31 cellular contexts compared by ENCODE assay signal in genomic region chr20:50412069-50412468, GRCh38.
DNase-seq lines count a peak whose midpoint lies in the region; ATAC-seq, FAIRE-seq and TF ChIP-seq lines count a peak whose summit lies in the region.
"Had no signal": no experiment of that assay in that cellular context is flagged by ENCODE, and none has a peak within 500 bp of the region (broad histone marks: within the 10 kb centered on the region; RNA-seq: fewer than 3 reads in every experiment).

No MANE protein-coding gene starts in this region.

- no peak overlapping the region for H3K23ac ChIP-seq in mesendoderm (ENCODE audit: low read length)

- H3K56ac ChIP-seq in mesendoderm (ENCODE audit: low read length) = peak overlapping the region; percentile 53

- TF ChIP-seq EP300 in K562 (IDR thresholded peaks at IDR 0.05; ENCODE audit: low read length) = no peak

- H3K4me3 ChIP-seq in mammary epithelial cell (replicated peaks in 1 of 3; ENCODE audit: insufficient read depth in 1 of 3, low read depth in 2 of 3, low read length in 3 of 3) (no peak overlapping the region), K562 (no peak overlapping the region), mesendoderm (ENCODE audit: low read length) (no peak overlapping the region), uterus (no peak overlapping the region), Karpas-422 (ENCODE audit: low read length) (no peak overlapping the region)
- H3K4me3 ChIP-seq: gastroesophageal sphincter had no signal

- H4K20me1 ChIP-seq in mammary epithelial cell (ENCODE audit: insufficient read depth, low read length) (no peaks in the 10 kb centered on the region), K562 (replicated peaks; ENCODE audit: control insufficient read depth, insufficient read depth, low read length) (no peaks in the 10 kb centered on the region), Karpas-422 (ENCODE audit: insufficient read depth, low read depth, low read length) (no peaks in the 10 kb centered on the region)

- no peak for ATAC-seq in K562
- ATAC-seq: gastroesophageal sphincter; left lobe of liver; stimulated activated naive CD8-positive, alpha-beta T cell treated with anti-CD3 and anti-CD28 coated beads, Interleukin-15, amount 100 ng/mL, for 72 hours had no signal

- H2BK120ac ChIP-seq in mesendoderm (ENCODE audit: low read depth, low read length) = no peak overlapping the region

- FAIRE-seq in K562 (lab: Jason Lieb, UNC) = no peak
- FAIRE-seq: D721Med had no signal

- peak overlapping the region; percentile 27 for H2AK5ac ChIP-seq in mesendoderm (ENCODE audit: low read length)

- H3K4me1 ChIP-seq in mammary epithelial cell (ENCODE audit: insufficient read depth, low read length) (peaks cover 22% of the 10 kb centered on the region), K562 (replicated peaks in 1 of 2; ENCODE audit: control insufficient read depth in 2 of 2, insufficient read depth in 2 of 2, low read length in 2 of 2) (peaks cover 8 to 12% of the 10 kb centered on the region in 2 experiments), mesendoderm (ENCODE audit: control insufficient read depth, low read depth, low read length) (peaks cover 5% of the 10 kb centered on the region), uterus (peaks cover 0 to 20% of the 10 kb centered on the region in 2 donors), Karpas-422 (ENCODE audit: low read length) (no peaks in the 10 kb centered on the region)

- 90% methylated on average over 6 of the region's 6 CpGs for WGBS in mammary epithelial cell (ENCODE audit: low coverage, missing lambda C conversion rate)
- WGBS in K562 (ENCODE audit: insufficient coverage, low coverage, missing lambda C conversion rate) = 16% methylated on average over 4 of the region's 6 CpGs
- WGBS in mesendoderm (ENCODE audit: extremely low coverage, insufficient coverage, low lambda C conversion rate) = no CpG with 5 or more reads among the region's 6 CpGs

- H3K4me3 Mint-ChIP-seq in MCF 10A (ENCODE audit: unreplicated experiment) = no peak overlapping the region
- H3K4me3 Mint-ChIP-seq: activated CD4-positive, alpha-beta memory T cell treated with anti-CD3 and anti-CD28 coated beads, Interleukin-2, amount 10 ng/mL, durations not matched to agents 7 days and 5 days; activated naive CD4-positive, alpha-beta T cell treated with anti-CD3 and anti-CD28 coated beads, Interleukin-2, amount 50 U/mL, for 24 hours; stimulated activated naive CD8-positive, alpha-beta T cell treated with anti-CD3 and anti-CD28 coated beads, Interleukin-15, amount 100 ng/mL, for 72 hours; type B pancreatic cell had no signal

- TF ChIP-seq POLR2A in K562 (conservative IDR thresholded peaks at IDR 0.05) = no peak
- no peak for TF ChIP-seq POLR2A in uterus (IDR thresholded peaks at IDR 0.05)

- TF ChIP-seq CTCF in MCF 10A (IDR thresholded peaks at IDR 0.05; ENCODE audit: unreplicated experiment) = no peak
- no peak for TF ChIP-seq CTCF in mammary epithelial cell (conservative IDR thresholded peaks at IDR 0.05 in 1 of 2, IDR thresholded peaks at IDR 0.05 in 1 of 2; ENCODE audit: extremely low read depth in 1 of 2, insufficient read depth in 1 of 2, low read depth in 1 of 2, low read length in 2 of 2)
- no peak for TF ChIP-seq CTCF in K562 (IDR thresholded peaks at IDR 0.05 in 2 of 3, conservative IDR thresholded peaks at IDR 0.05 in 1 of 3; ENCODE audit: insufficient read depth in 2 of 3, low read depth in 1 of 3, low read length in 3 of 3)
- TF ChIP-seq CTCF in uterus (IDR thresholded peaks at IDR 0.05) = no peak

- CTCF ChIA-PET in MCF 10A (lab: Yijun Ruan, JAX) (interaction anchor here (0.7 to 1.7 kb wide), 4 partner anchors 15 to 221 kb away, joined by 3 to 4 read pairs (median 4); no protein-coding TSS in a partner anchor), mammary epithelial cell (lab: Charles Lee; ENCODE audit: low non-redundant PET) (no interaction called here), K562 (lab: Yijun Ruan, JAX; ENCODE audit: low intra/inter-chr PET ratio) (no interaction called here)

- in situ Hi-C loops in mammary epithelial cell (cut with MboI; ENCODE audit: low sequenced_read_pairs in 2 of 2) = no loop called here
- in situ Hi-C loops in K562 (cut with MboI) = no loop called here

- peak overlapping the region; percentile 96 for H3K27ac Mint-ChIP-seq in MCF 10A (ENCODE audit: low read depth, unreplicated experiment)
- H3K27ac Mint-ChIP-seq: activated CD4-positive, alpha-beta memory T cell treated with anti-CD3 and anti-CD28 coated beads, Interleukin-2, amount 10 ng/mL, durations not matched to agents 7 days and 5 days; activated naive CD4-positive, alpha-beta T cell treated with anti-CD3 and anti-CD28 coated beads, Interleukin-2, amount 50 U/mL, for 24 hours; activated T-helper 2 cell treated with anti-CD3 and anti-CD28 coated beads, Interferon-gamma antibody, Interleukin-2, Interleukin-4, amounts not matched to agents 10 μg/mL and 5 μg/mL and 100 μg/mL, durations not matched to agents 14 hours and 24 hours and 36 hours had no signal

- H3K4me2 ChIP-seq in mammary epithelial cell (ENCODE audit: insufficient read depth, low read depth, low read length) (no peak overlapping the region), K562 (ENCODE audit: insufficient read depth, low read length) (peak overlapping the region; percentile 23; the same call in 1 of the 2 replicates), mesendoderm (ENCODE audit: low read length) (no peak overlapping the region), Karpas-422 (ENCODE audit: low read depth, low read length, poor library complexity, severe bottlenecking) (no peak overlapping the region)
- H3K4me2 ChIP-seq: SK-N-SH had no signal

- peaks cover 16% of the 10 kb centered on the region for H3K36me3 Mint-ChIP-seq in MCF 10A (ENCODE audit: insufficient read depth, unreplicated experiment)
- H3K36me3 Mint-ChIP-seq: activated naive CD4-positive, alpha-beta T cell treated with anti-CD3 and anti-CD28 coated beads, Interleukin-2, amount 50 U/mL, for 24 hours had no signal

- POLR2A ChIA-PET in MCF 10A (lab: Yijun Ruan, JAX) = interaction anchor here (0.7 to 1.3 kb wide), 3 partner anchors 78 to 217 kb away, joined by 3 to 4 read pairs (median 4); no protein-coding TSS in a partner anchor
- POLR2A ChIA-PET in K562 (lab: Yijun Ruan, JAX) = interaction anchor here (0.9 to 2.6 kb wide), 2 partner anchors 10 to 35 kb away, joined by 3 to 12 read pairs; no protein-coding TSS in a partner anchor

- H2AFZ ChIP-seq in mammary epithelial cell (ENCODE audit: low read depth, low read length) (no peak overlapping the region), K562 (ENCODE audit: low read depth, low read length) (peak overlapping the region; percentile 21; the same call in 1 of the 2 replicates), Karpas-422 (ENCODE audit: low read length) (no peak overlapping the region)

- H4K8ac ChIP-seq in mesendoderm (ENCODE audit: low read depth, low read length) = no peak overlapping the region

- no peak overlapping the region for H3K4ac ChIP-seq in mesendoderm (ENCODE audit: low read depth, low read length)

- H3K9me1 ChIP-seq in K562 (ENCODE audit: control insufficient read depth, insufficient read depth, low read length) = peaks cover 2% of the 10 kb centered on the region

- DNase-seq in MCF 10A (ENCODE audit: unreplicated experiment) (no peak), mammary epithelial cell (no peak), K562 (ENCODE audit: extremely low read depth in 1 of 4, low spot score in 3 of 4) (no peak), mesendoderm (peak; percentile 46), uterus (no peak), Karpas-422 (no peak), HT-29 (ENCODE audit: low spot score) (no peak), NCI-H1092 treated with DMSO at 0.1 percent for 48 hours (lab: John Stamatoyannopoulos, UW) (no peak)
- DNase-seq: activated CD4-positive, alpha-beta memory T cell treated with anti-CD3 and anti-CD28 coated beads, Interleukin-2, amount 10 ng/mL, durations not matched to agents 7 days and 5 days; activated CD4-positive, alpha-beta T cell treated with anti-CD3 and anti-CD28 coated beads for 1 hour; anterior cingulate cortex; dermis blood vessel endothelial cell; GOT3; hippocampal formation; MM.1S; NCI-H1417; NCI-H2081; NCI-H2227 treated with DMSO at 0.1 percent for 48 hours; NCI-H69; nucleus accumbens; RPMI8226; SK-N-SH; stimulated activated naive CD8-positive, alpha-beta T cell treated with anti-CD3 and anti-CD28 coated beads, Interleukin-15, amount 100 ng/mL, for 72 hours; T-helper 2 cell had no signal

- no peaks in the 10 kb centered on the region for H3K27me3 Mint-ChIP-seq in MCF 10A (ENCODE audit: insufficient read depth, unreplicated experiment)
- H3K27me3 Mint-ChIP-seq: activated naive CD4-positive, alpha-beta T cell treated with anti-CD3 and anti-CD28 coated beads, Interleukin-2, amount 50 U/mL, for 24 hours; type B pancreatic cell had no signal

- no peak overlapping the region for H3K9ac ChIP-seq in mammary epithelial cell (ENCODE audit: insufficient read depth, low read length)
- peak overlapping the region in 1 of 2 experiments; percentile 29; a peak in 1 of 4 replicates for H3K9ac ChIP-seq in K562 (ENCODE audit: insufficient read depth in 1 of 2, low read depth in 2 of 2, low read length in 2 of 2)
- H3K9ac ChIP-seq in mesendoderm (ENCODE audit: low read length) = no peak overlapping the region
- no peak overlapping the region for H3K9ac ChIP-seq in Karpas-422 (ENCODE audit: low read length)
- H3K9ac ChIP-seq: SK-N-SH had no signal

- no peaks in the 10 kb centered on the region for H3K9me2 ChIP-seq in Karpas-422 (replicated peaks; ENCODE audit: insufficient read depth, low read length)
- H3K9me2 ChIP-seq: SK-N-SH had no signal

- H3K36me3 ChIP-seq in mammary epithelial cell (ENCODE audit: insufficient read depth, low read length) (no peaks in the 10 kb centered on the region), K562 (ENCODE audit: control insufficient read depth, insufficient read depth, low read length) (no peaks in the 10 kb centered on the region), mesendoderm (ENCODE audit: control insufficient read depth, insufficient read depth, low read length) (no peaks in the 10 kb centered on the region), uterus (no peaks in the 10 kb centered on the region), Karpas-422 (ENCODE audit: insufficient read depth, low read length) (no peaks in the 10 kb centered on the region)
- H3K36me3 ChIP-seq: gastroesophageal sphincter had no signal

- TF ChIP-seq RAD21 in K562 (CRISPR knock-in tag; conservative IDR thresholded peaks at IDR 0.05 in 1 of 2, IDR thresholded peaks at IDR 0.05 in 1 of 2) = no peak

- H2BK5ac ChIP-seq in mesendoderm (ENCODE audit: low read length) = peak overlapping the region; percentile 65

- H3K18ac ChIP-seq in mesendoderm (ENCODE audit: low read length) = peak overlapping the region; percentile 61

- H3K9me3 ChIP-seq in mammary epithelial cell (replicated peaks; ENCODE audit: insufficient read depth, low read length) (no peaks in the 10 kb centered on the region), K562 (replicated peaks; ENCODE audit: control insufficient read depth, insufficient read depth, low read depth, low read length) (no peaks in the 10 kb centered on the region), uterus (no peaks in the 10 kb centered on the region), Karpas-422 (ENCODE audit: low read length) (no peaks in the 10 kb centered on the region)
- H3K9me3 ChIP-seq: gastroesophageal sphincter had no signal

- no TSS peak for BruUV-seq in MCF 10A (replicated peaks; lab: Mats Ljungman, UMichigan)
- no TSS peak for BruUV-seq in mammary epithelial cell (replicated peaks; lab: Mats Ljungman, UMichigan)
- BruUV-seq in K562 (replicated peaks; lab: Mats Ljungman, UMichigan) = no TSS peak

- H3K79me2 ChIP-seq in mammary epithelial cell (ENCODE audit: insufficient read depth, low read length) (no peaks in the 10 kb centered on the region), K562 (ENCODE audit: control insufficient read depth, insufficient read depth, low read length) (no peaks in the 10 kb centered on the region), mesendoderm (ENCODE audit: control insufficient read depth, insufficient read depth, low read length) (no peaks in the 10 kb centered on the region), Karpas-422 (ENCODE audit: low read length) (no peaks in the 10 kb centered on the region)

- intact Hi-C loops in MCF 10A (cut with micrococcal nuclease) = no loop called here
- intact Hi-C loops in mammary epithelial cell (cut with micrococcal nuclease) = no loop called here
- intact Hi-C loops in K562 (cut with micrococcal nuclease) = no loop called here
- intact Hi-C loops in uterus (cut with DNase I; ENCODE audit: low total_unique reads) = no loop called here

- H3K27me3 ChIP-seq in mammary epithelial cell (ENCODE audit: insufficient read depth, low read length) (no peaks in the 10 kb centered on the region), K562 (ENCODE audit: control insufficient read depth in 2 of 2, insufficient read depth in 2 of 2, low read length in 2 of 2) (no peaks in the 10 kb centered on the region), mesendoderm (ENCODE audit: insufficient read depth, low read length, poor library complexity) (no peaks in the 10 kb centered on the region), uterus (no peaks in the 10 kb centered on the region), Karpas-422 (ENCODE audit: low read length) (no peaks in the 10 kb centered on the region)
- H3K27me3 ChIP-seq: gastroesophageal sphincter had no signal

- H4K5ac ChIP-seq in mesendoderm (ENCODE audit: low read length) = no peak overlapping the region

- dilution Hi-C loops in mammary epithelial cell (cut with HindIII; ENCODE audit: low sequenced_read_pairs) = loop anchor here (5.0 kb wide), 4 partner anchors 35 to 395 kb away; no protein-coding TSS in a partner anchor

- H3K27ac ChIP-seq in mammary epithelial cell (ENCODE audit: insufficient read depth, low read depth, low read length) (no peak overlapping the region), K562 (ENCODE audit: extremely low read depth, low read depth, low read length) (no peak overlapping the region), mesendoderm (ENCODE audit: low read depth, low read length) (no peak overlapping the region), uterus (peak overlapping the region; percentile 58 to 100), Karpas-422 (ENCODE audit: low read length) (no peak overlapping the region)
- H3K27ac ChIP-seq: 22Rv1 had no signal

- no peaks in the 10 kb centered on the region for H3K9me3 Mint-ChIP-seq in MCF 10A (ENCODE audit: unreplicated experiment)
- H3K9me3 Mint-ChIP-seq: activated CD4-positive, alpha-beta memory T cell treated with anti-CD3 and anti-CD28 coated beads, Interleukin-2, amount 10 ng/mL, durations not matched to agents 7 days and 5 days; activated naive CD4-positive, alpha-beta T cell treated with anti-CD3 and anti-CD28 coated beads, Interleukin-2, amount 50 U/mL, for 24 hours; activated T-helper 2 cell treated with anti-CD3 and anti-CD28 coated beads, Interferon-gamma antibody, Interleukin-2, Interleukin-4, amounts not matched to agents 10 μg/mL and 5 μg/mL and 100 μg/mL, durations not matched to agents 14 hours and 24 hours and 36 hours; stimulated activated naive CD8-positive, alpha-beta T cell treated with anti-CD3 and anti-CD28 coated beads, Interleukin-15, amount 100 ng/mL, for 72 hours had no signal

- H2BK15ac ChIP-seq in mesendoderm (replicated peaks; ENCODE audit: low read depth) = no peak overlapping the region

- H3K79me1 ChIP-seq in mesendoderm (ENCODE audit: low read length) = no peaks in the 10 kb centered on the region

- peaks cover 27% of the 10 kb centered on the region for H3K4me1 Mint-ChIP-seq in MCF 10A (ENCODE audit: insufficient read depth, unreplicated experiment)
- H3K4me1 Mint-ChIP-seq: activated CD4-positive, alpha-beta memory T cell treated with anti-CD3 and anti-CD28 coated beads, Interleukin-2, amount 10 ng/mL, durations not matched to agents 7 days and 5 days; activated naive CD4-positive, alpha-beta T cell treated with anti-CD3 and anti-CD28 coated beads, Interleukin-2, amount 50 U/mL, for 24 hours; stimulated activated naive CD8-positive, alpha-beta T cell treated with anti-CD3 and anti-CD28 coated beads, Interleukin-15, amount 100 ng/mL, for 72 hours had no signal

Comparison
In these comparisons a context has a peak if more than half of its experiments do, and no peak if none do; other contexts are left out.
1. H3K27ac ChIP-seq: peak in uterus (2 of 2); none in mammary epithelial cell (single experiment), K562 (single experiment), mesendoderm (single experiment) and Karpas-422 (single experiment).